Comparison of ENCODE assay signal across 9 cellular contexts in genomic region chr15:51736069-51736468, GRCh38. TPM values are rescaled to one million over a fixed set of nuclear protein-coding genes. Genes with fewer than 3 reads are reported as not detected.
A peak's percentile ranks its signal among the peaks of the same experiment; 100 is the strongest.
DNase-seq lines count a peak whose midpoint lies in the region; ATAC-seq and TF ChIP-seq lines count a peak whose summit lies in the region.
"Had no signal": no experiment of that assay in that cellular context is flagged by ENCODE, and none has a peak within 500 bp of the region (broad histone marks: within the 10 kb centered on the region; RNA-seq: fewer than 3 reads in every experiment).

No MANE protein-coding gene starts in this region.

- no peaks in the 10 kb centered on the region for H3K27me3 ChIP-seq in WERI-Rb-1 (ENCODE audit: insufficient read depth, low read depth, severe bottlenecking)

- CTCF ChIA-PET in activated CD8-positive, alpha-beta T cell treated with anti-CD3 and anti-CD28 coated beads, Interleukin-2, amount 10 ng/mL, durations not matched to agents 7 days and 5 days (lab: Charles Lee): interaction anchor here (0.7 to 11.9 kb wide), 14 partner anchors 8 to 88 kb away, joined by 3 to 155 read pairs (median 4); no protein-coding TSS in a partner anchor

- H3K27ac Mint-ChIP-seq in activated CD8-positive, alpha-beta T cell treated with anti-CD3 and anti-CD28 coated beads, Interleukin-2, amount 10 ng/mL, durations not matched to agents 7 days and 5 days: peak overlapping the region; percentile 86
- peak overlapping the region; percentile 92 to 97 (median 96) for H3K27ac Mint-ChIP-seq in naive B cell

- peak overlapping the region; percentile 82 for H3K4me3 Mint-ChIP-seq in activated CD8-positive, alpha-beta T cell treated with anti-CD3 and anti-CD28 coated beads, Interleukin-2, amount 10 ng/mL, durations not matched to agents 7 days and 5 days
- peak overlapping the region; percentile 88 to 96 (median 95) for H3K4me3 Mint-ChIP-seq in naive B cell

- peak; percentile 86 for DNase-seq in GM12865 (ENCODE audit: low read depth)
- peak; percentile 25 for DNase-seq in activated CD8-positive, alpha-beta T cell treated with anti-CD3 and anti-CD28 coated beads, Interleukin-2, amount 10 ng/mL, durations not matched to agents 7 days and 5 days
- no peak for DNase-seq in naive B cell
- DNase-seq in GDM1 (lab: John Stamatoyannopoulos, UW): no peak
- DNase-seq in germinal center (ENCODE audit: low spot score): no peak
- DNase-seq in WERI-Rb-1: no peak
- no peak for DNase-seq in 8988T

- peaks cover 63% of the 10 kb centered on the region for H3K4me1 Mint-ChIP-seq in activated CD8-positive, alpha-beta T cell treated with anti-CD3 and anti-CD28 coated beads, Interleukin-2, amount 10 ng/mL, durations not matched to agents 7 days and 5 days (ENCODE audit: low read depth)
- peaks cover 59 to 73% (median 66%) of the 10 kb centered on the region in 3 donors for H3K4me1 Mint-ChIP-seq in naive B cell

- POLR2A ChIA-PET in activated CD8-positive, alpha-beta T cell treated with anti-CD3 and anti-CD28 coated beads, Interleukin-2, amount 10 ng/mL, durations not matched to agents 7 days and 5 days (lab: Charles Lee): interaction anchor here (0.8 to 2.6 kb wide), 4 partner anchors 14 to 156 kb away, joined by 3 to 10 read pairs (median 4); partner anchors contain the start of gene DMXL2

- TF ChIP-seq CTCF in GM12865 (IDR thresholded peaks at IDR 0.05; ENCODE audit: insufficient read depth, low read depth, low read length, missing control alignments) (no peak), WERI-Rb-1 (IDR thresholded peaks at IDR 0.05; ENCODE audit: low read depth, low read length) (no peak)

- no peaks in the 10 kb centered on the region for H3K36me3 ChIP-seq in WERI-Rb-1

- H3K4me3 ChIP-seq in GM12865 (ENCODE audit: low read depth, low read length) (peak overlapping the region; percentile 66), WERI-Rb-1 (ENCODE audit: low read depth, low read length) (no peak overlapping the region)

- no peaks in the 10 kb centered on the region for H3K9me3 ChIP-seq in WERI-Rb-1 (ENCODE audit: severe bottlenecking)

- H3K27ac ChIP-seq in WERI-Rb-1: no peak overlapping the region
- H3K27ac ChIP-seq: epithelial cell of prostate had no signal

- ATAC-seq in HG02759 (IDR thresholded peaks at IDR 0.05; ENCODE audit: unreplicated experiment): peak; percentile 27
- no peak for ATAC-seq in activated CD8-positive, alpha-beta T cell treated with anti-CD3 and anti-CD28 coated beads, Interleukin-2, amount 10 ng/mL, durations not matched to agents 7 days and 5 days
- no peak for ATAC-seq in naive B cell (ENCODE audit: low read depth in 2 of 2)

- no peaks in the 10 kb centered on the region for H3K9me3 Mint-ChIP-seq in activated CD8-positive, alpha-beta T cell treated with anti-CD3 and anti-CD28 coated beads, Interleukin-2, amount 10 ng/mL, durations not matched to agents 7 days and 5 days (ENCODE audit: insufficient read depth)
- no peaks in the 10 kb centered on the region for H3K9me3 Mint-ChIP-seq in naive B cell

- peaks cover 13% of the 10 kb centered on the region for H3K36me3 Mint-ChIP-seq in activated CD8-positive, alpha-beta T cell treated with anti-CD3 and anti-CD28 coated beads, Interleukin-2, amount 10 ng/mL, durations not matched to agents 7 days and 5 days (ENCODE audit: low read depth)
- no peaks in the 10 kb centered on the region for H3K36me3 Mint-ChIP-seq in naive B cell

- H3K27me3 Mint-ChIP-seq in activated CD8-positive, alpha-beta T cell treated with anti-CD3 and anti-CD28 coated beads, Interleukin-2, amount 10 ng/mL, durations not matched to agents 7 days and 5 days (ENCODE audit: low read depth): no peaks in the 10 kb centered on the region
- H3K27me3 Mint-ChIP-seq in naive B cell: no peaks in the 10 kb centered on the region

RNA-seq across cellular contexts. Expression of gene LYSMD2, which starts 1.4 kb away (rescaled TPM):
- total RNA-seq in activated CD8-positive, alpha-beta T cell treated with anti-CD3 and anti-CD28 coated beads, Interleukin-2, amount 10 ng/mL, durations not matched to agents 7 days and 5 days: 10 to 100 TPM; 20.6 to 21.9 TPM
- polyA plus RNA-seq in naive B cell (ENCODE audit: low read depth in 6 of 6): 100 to 1,000 TPM in 1 of 6 donors, 10 to 100 TPM in 5; 56.6 to 120 (median 84.1) TPM

RNA-seq across cellular contexts. Expression of gene TMOD2, which starts 15.3 kb away (rescaled TPM):
- 10 to 100 TPM; 12.0 to 12.5 TPM for total RNA-seq in activated CD8-positive, alpha-beta T cell treated with anti-CD3 and anti-CD28 coated beads, Interleukin-2, amount 10 ng/mL, durations not matched to agents 7 days and 5 days
- polyA plus RNA-seq in naive B cell (ENCODE audit: low read depth in 6 of 6): 1 to 10 TPM; 1.4 to 4.1 (median 2.2) TPM

RNA-seq across cellular contexts. Expression of gene SCG3, which starts 54.8 kb away (rescaled TPM):
- total RNA-seq in activated CD8-positive, alpha-beta T cell treated with anti-CD3 and anti-CD28 coated beads, Interleukin-2, amount 10 ng/mL, durations not matched to agents 7 days and 5 days: not detected
- polyA plus RNA-seq in naive B cell (ENCODE audit: low read depth in 6 of 6): not detected

Comparison
In these comparisons a context has a peak if more than half of its experiments do, and no peak if none do; other contexts are left out.
1. DNase-seq: peak in GM12865 (single experiment) and activated CD8-positive, alpha-beta T cell treated with anti-CD3 and anti-CD28 coated beads, Interleukin-2, amount 10 ng/mL, durations not matched to agents 7 days and 5 days (single experiment); none in naive B cell (single experiment), GDM1 (single experiment), germinal center (single experiment), WERI-Rb-1 (single experiment) and 8988T (single experiment).